9 cellular contexts compared by ENCODE assay signal in the genomic region with DNA sequence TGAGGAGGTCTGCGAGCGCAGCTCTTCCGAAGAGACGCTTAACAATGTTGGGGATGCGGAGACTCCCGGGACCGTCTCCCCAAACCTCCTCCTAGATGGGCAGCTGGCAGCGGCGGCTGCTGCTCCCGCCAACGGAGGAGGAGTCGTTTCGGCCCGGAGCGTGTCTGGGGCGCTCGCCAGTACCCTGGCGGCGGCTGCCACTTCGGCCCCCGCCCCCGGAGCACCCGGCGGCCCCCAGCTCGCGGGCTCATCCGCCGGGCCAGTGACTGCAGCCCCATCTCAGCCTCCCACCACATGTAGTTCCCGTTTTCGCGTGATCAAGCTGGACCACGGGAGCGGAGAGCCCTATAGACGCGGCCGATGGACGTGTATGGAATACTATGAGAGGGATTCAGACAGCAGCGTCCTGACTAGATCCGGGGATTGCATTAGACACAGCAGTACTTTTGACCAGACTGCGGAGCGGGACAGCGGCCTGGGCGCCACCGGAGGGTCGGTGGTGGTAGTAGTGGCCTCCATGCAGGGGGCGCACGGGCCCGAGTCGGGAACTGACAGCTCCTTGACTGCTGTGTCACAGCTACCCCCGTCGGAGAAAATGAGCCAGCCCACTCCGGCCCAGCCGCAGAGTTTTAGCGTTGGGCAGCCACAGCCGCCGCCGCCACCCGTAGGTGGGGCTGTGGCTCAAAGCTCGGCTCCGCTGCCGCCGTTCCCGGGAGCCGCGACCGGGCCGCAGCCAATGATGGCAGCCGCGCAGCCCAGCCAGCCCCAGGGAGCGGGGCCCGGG. TPM values are rescaled to one million over a fixed set of nuclear protein-coding genes. Genes with fewer than 3 reads are reported as not detected.
DNase-seq lines count a peak whose midpoint lies in the region; ATAC-seq, FAIRE-seq and TF ChIP-seq lines count a peak whose summit lies in the region.
"Had no signal": no experiment of that assay in that cellular context is flagged by ENCODE, and none has a peak within 500 bp of the region (broad histone marks: within the 10 kb centered on the region; RNA-seq: fewer than 3 reads in every experiment).

No MANE protein-coding gene starts in this region.

- H3K9me3 Mint-ChIP-seq in CD4-positive, CD25-positive, alpha-beta regulatory T cell, result no peaks in the 10 kb centered on the region
- no peaks in the 10 kb centered on the region for H3K9me3 Mint-ChIP-seq in neural progenitor cell

- peak overlapping the region; percentile 89 to 99 (median 95) for H3K4me3 Mint-ChIP-seq in CD4-positive, CD25-positive, alpha-beta regulatory T cell
- peak overlapping the region; percentile 97 for H3K4me3 Mint-ChIP-seq in neural progenitor cell

- H2AFZ ChIP-seq in neural progenitor cell (replicated peaks), result no peak overlapping the region

- H3K4me2 ChIP-seq in neural progenitor cell, result peak overlapping the region; percentile 97

- H3K4me1 Mint-ChIP-seq in CD4-positive, CD25-positive, alpha-beta regulatory T cell, result peaks cover 36 to 50% (median 37%) of the 10 kb centered on the region in 4 donors
- H3K4me1 Mint-ChIP-seq in neural progenitor cell, result peaks cover 43% of the 10 kb centered on the region

- TF ChIP-seq CTCF in Panc1 (IDR thresholded peaks at IDR 0.05), result peak; percentile 79
- TF ChIP-seq CTCF in foreskin fibroblast (IDR thresholded peaks at IDR 0.05; ENCODE audit: low read depth, low read length), result peak; percentile 39
- TF ChIP-seq CTCF in neural progenitor cell (IDR thresholded peaks at IDR 0.05), result peak; percentile 56

- peaks cover 58% of the 10 kb centered on the region for H3K79me2 ChIP-seq in neural progenitor cell (ENCODE audit: low read depth)

- CTCF ChIA-PET in Panc1 (lab: Charles Lee), result interaction anchor here (0.6 to 1.3 kb wide), 4 partner anchors 64 to 249 kb away, joined by 4 to 12 read pairs (median 6); no protein-coding TSS in a partner anchor

- intact Hi-C loops in Panc1 (cut with micrococcal nuclease; ENCODE audit: unreplicated experiment), result loop anchor here (5.0 kb wide), 1 partner anchor 38 kb away; no protein-coding TSS in a partner anchor

- peak overlapping the region; percentile 95 for H3K27ac ChIP-seq in CD4-positive, CD25-positive, alpha-beta regulatory T cell (ENCODE audit: insufficient read depth, low read length, poor library complexity, severe bottlenecking)
- peak overlapping the region; percentile 100 for H3K27ac ChIP-seq in Panc1 (ENCODE audit: low read length)
- peak overlapping the region; percentile 99 for H3K27ac ChIP-seq in neural progenitor cell
- H3K27ac ChIP-seq in temporal lobe (ENCODE audit: low read depth, low read length), result peak overlapping the region; percentile 89

- H3F3A ChIP-seq in neural progenitor cell (ENCODE audit: low read depth), result peaks cover 24% of the 10 kb centered on the region

- H3K4me3 ChIP-seq in CD4-positive, CD25-positive, alpha-beta regulatory T cell (ENCODE audit: low read depth, low read length), result peak overlapping the region; percentile 84
- peak overlapping the region; percentile 87 to 93 for H3K4me3 ChIP-seq in Panc1 (ENCODE audit: low read depth in 2 of 2, low read length in 2 of 2)
- H3K4me3 ChIP-seq in foreskin fibroblast (ENCODE audit: low read depth in 1 of 2, low read length in 2 of 2), result peak overlapping the region; percentile 68 to 94
- peak overlapping the region; percentile 80 for H3K4me3 ChIP-seq in neural progenitor cell

- peaks cover 46% of the 10 kb centered on the region for H3K4me1 ChIP-seq in CD4-positive, CD25-positive, alpha-beta regulatory T cell (ENCODE audit: control insufficient read depth, insufficient read depth, low read length, poor library complexity, severe bottlenecking)
- H3K4me1 ChIP-seq in Panc1 (ENCODE audit: control insufficient read depth, insufficient read depth, low read length) (peaks cover 14% of the 10 kb centered on the region), neural progenitor cell (peaks cover 39% of the 10 kb centered on the region)

- FAIRE-seq in GM19239 (lab: Jason Lieb, UNC), result peak; percentile 18
- FAIRE-seq: islet of Langerhans had no signal

- H3K27ac Mint-ChIP-seq in CD4-positive, CD25-positive, alpha-beta regulatory T cell, result peak overlapping the region; percentile 93 to 97 (median 94)
- peak overlapping the region; percentile 87 for H3K27ac Mint-ChIP-seq in neural progenitor cell

- no peaks in the 10 kb centered on the region for H3K36me3 ChIP-seq in CD4-positive, CD25-positive, alpha-beta regulatory T cell (ENCODE audit: control insufficient read depth, insufficient read depth, low read length)
- H3K36me3 ChIP-seq in Panc1 (ENCODE audit: control insufficient read depth, insufficient read depth, low read length), result peaks cover 35% of the 10 kb centered on the region
- no peaks in the 10 kb centered on the region for H3K36me3 ChIP-seq in neural progenitor cell

- peak overlapping the region; percentile 76 for H3K9ac ChIP-seq in neural progenitor cell

- in situ Hi-C loops in Panc1 (cut with HindIII; ENCODE audit: low pct_unique_long_range_greater_than_20kb, low sequenced_read_pairs), result no loop called here

- peak; percentile 56 to 67 (median 58) for DNase-seq in CD4-positive, CD25-positive, alpha-beta regulatory T cell
- no peak for DNase-seq in GM19239 (ENCODE audit: insufficient read length, low spot score)
- no peak for DNase-seq in Panc1 (ENCODE audit: low read depth, low spot score)
- peak; percentile 90 for DNase-seq in activated effector memory CD4-positive, alpha-beta T cell treated with anti-CD3 and anti-CD28 coated beads, Interleukin-2, amount 50 U/mL, for 16 hours
- DNase-seq in foreskin fibroblast, result peak; percentile 65 to 87
- DNase-seq in neural progenitor cell (ENCODE audit: low spot score), result peak; percentile 93

- BruUV-seq in Panc1 (replicated peaks; lab: Mats Ljungman, UMichigan), result no TSS peak

- peaks cover 58% of the 10 kb centered on the region for H4K20me1 ChIP-seq in neural progenitor cell (ENCODE audit: low read depth)

- POLR2A ChIA-PET in Panc1 (lab: Charles Lee), result interaction anchor here (0.5 to 1.4 kb wide), 6 partner anchors 34 to 330 kb away, joined by 3 to 6 read pairs (median 4); no protein-coding TSS in a partner anchor

- H3K36me3 Mint-ChIP-seq in CD4-positive, CD25-positive, alpha-beta regulatory T cell, result no peaks in the 10 kb centered on the region
- peaks cover 8% of the 10 kb centered on the region for H3K36me3 Mint-ChIP-seq in neural progenitor cell

- no peaks in the 10 kb centered on the region for H3K9me3 ChIP-seq in CD4-positive, CD25-positive, alpha-beta regulatory T cell (ENCODE audit: control insufficient read depth in 2 of 2, low read length in 2 of 2)
- H3K9me3 ChIP-seq in Panc1 (ENCODE audit: control insufficient read depth, insufficient read depth, low read depth, low read length) (no peaks in the 10 kb centered on the region), neural progenitor cell (ENCODE audit: low read depth) (no peaks in the 10 kb centered on the region)

- ATAC-seq in CD4-positive, CD25-positive, alpha-beta regulatory T cell (ENCODE audit: low read depth in 2 of 2), result peak; percentile 6 to 18
- ATAC-seq in HG03558 (IDR thresholded peaks at IDR 0.05; ENCODE audit: extremely low read depth, unreplicated experiment), result peak; percentile 20
- peak; percentile 17 for ATAC-seq in Panc1

- H3K27me3 Mint-ChIP-seq in CD4-positive, CD25-positive, alpha-beta regulatory T cell, result peaks cover 4% of the 10 kb centered on the region
- H3K27me3 Mint-ChIP-seq in neural progenitor cell (ENCODE audit: insufficient read depth, low read depth), result no peaks in the 10 kb centered on the region

- H3K27me3 ChIP-seq in CD4-positive, CD25-positive, alpha-beta regulatory T cell (ENCODE audit: control insufficient read depth, insufficient read depth, low read length), result no peaks in the 10 kb centered on the region
- no peaks in the 10 kb centered on the region for H3K27me3 ChIP-seq in Panc1 (ENCODE audit: control insufficient read depth, insufficient read depth, low read length)
- H3K27me3 ChIP-seq in neural progenitor cell, result no peaks in the 10 kb centered on the region

RNA-seq across cellular contexts. Expression of gene TSC22D2, which starts 1.6 kb away (rescaled TPM):
- total RNA-seq in CD4-positive, CD25-positive, alpha-beta regulatory T cell, result 49.0 TPM
- 1 to 10 TPM; 4.9 to 6.8 (median 6.4) TPM for polyA plus RNA-seq in CD4-positive, CD25-positive, alpha-beta regulatory T cell
- total RNA-seq in Panc1 (2021; ENCODE audit: unreplicated experiment) (43.1 TPM), neural progenitor cell (ENCODE audit: low replicate concordance) (15.4 and 18.7 TPM in 2 replicates), temporal lobe (22.4 TPM)
- 16.4 TPM for polyA plus RNA-seq in Panc1 (2012; ENCODE audit: insufficient read length)

Comparison
In these comparisons a context has a peak if more than half of its experiments do, and no peak if none do; other contexts are left out.
1. DNase-seq: peak in CD4-positive, CD25-positive, alpha-beta regulatory T cell (3 of 3), activated effector memory CD4-positive, alpha-beta T cell treated with anti-CD3 and anti-CD28 coated beads, Interleukin-2, amount 50 U/mL, for 16 hours (single experiment), foreskin fibroblast (2 of 2) and neural progenitor cell (single experiment); none in GM19239 (single experiment) and Panc1 (single experiment).
2. Peak in every context shown above with its lines, with median percentiles within 50 percentile points of each other: ATAC-seq, H3K27ac ChIP-seq, H3K4me3 ChIP-seq and CTCF ChIP-seq.